In genomic region chr4:158817562-158818370, GRCh38 we compare ENCODE assay signal across 10 cellular contexts. TPM values are rescaled to one million over a fixed set of nuclear protein-coding genes. Genes with fewer than 3 reads are reported as not detected.
DNase-seq lines count a peak whose midpoint lies in the region; ATAC-seq, FAIRE-seq and TF ChIP-seq lines count a peak whose summit lies in the region.
"Had no signal": no experiment of that assay in that cellular context is flagged by ENCODE, and none has a peak within 500 bp of the region (broad histone marks: within the 10 kb centered on the region; RNA-seq: fewer than 3 reads in every experiment).

No MANE protein-coding gene starts in this region.

- H3K4me1 ChIP-seq in colonic mucosa (peaks cover 13% of the 10 kb centered on the region), transverse colon (peaks cover 33 to 85% (median 53%) of the 10 kb centered on the region in 4 donors)

- ATAC-seq in HG03520 (IDR thresholded peaks at IDR 0.05; ENCODE audit: unreplicated experiment): peak; percentile 68

- H3K36me3 ChIP-seq in colonic mucosa (no peaks in the 10 kb centered on the region), transverse colon (no peaks in the 10 kb centered on the region)

- H3K9me3 Mint-ChIP-seq in activated naive CD4-positive, alpha-beta T cell treated with anti-CD3 and anti-CD28 coated beads, Interleukin-2, amount 50 U/mL, for 24 hours: no peaks in the 10 kb centered on the region
- H3K9me3 Mint-ChIP-seq: stimulated activated naive CD8-positive, alpha-beta T cell treated with anti-CD3 and anti-CD28 coated beads, Interleukin-15, Interleukin-2, amounts not matched to agents 100 ng/mL and 50 ng/mL, for 24 hours had no signal

- H3K4me3 ChIP-seq in colonic mucosa: no peak overlapping the region
- H3K4me3 ChIP-seq in transverse colon: no peak overlapping the region

- no peaks in the 10 kb centered on the region for H3K27me3 Mint-ChIP-seq in activated naive CD4-positive, alpha-beta T cell treated with anti-CD3 and anti-CD28 coated beads, Interleukin-2, amount 50 U/mL, for 24 hours

- no peak for TF ChIP-seq CTCF in colonic mucosa (IDR thresholded peaks at IDR 0.05)
- no peak for TF ChIP-seq CTCF in transverse colon (IDR thresholded peaks at IDR 0.05)

- H3K27ac ChIP-seq in colonic mucosa (peak overlapping the region; percentile 78), transverse colon (peak overlapping the region; percentile 54 to 72 (median 70))

- in situ Hi-C loops in transverse colon (cut with MboI; ENCODE audit: low pct_ligation_motif_present in 1 of 4, low pct_unique_long_range_greater_than_20kb in 1 of 4, low sequenced_read_pairs in 3 of 4): no loop called here

- TF ChIP-seq POLR2A in transverse colon (IDR thresholded peaks at IDR 0.05): no peak

- 55 to 79% methylated on average over 5 to 10 of the region's 10 CpGs for WGBS in transverse colon (ENCODE audit: low coverage in 1 of 2), 2 donors

- TF ChIP-seq EP300 in transverse colon (IDR thresholded peaks at IDR 0.05; ENCODE audit: low read depth): no peak

- H3K4me1 Mint-ChIP-seq in activated naive CD4-positive, alpha-beta T cell treated with anti-CD3 and anti-CD28 coated beads, Interleukin-2, amount 50 U/mL, for 24 hours: peaks cover 35% of the 10 kb centered on the region
- H3K4me1 Mint-ChIP-seq: B cell had no signal

- intact Hi-C loops in colonic mucosa (cut with DNase I) (no loop called here), transverse colon (cut with DNase I; ENCODE audit: low total_unique reads) (no loop called here)

- H3K36me3 Mint-ChIP-seq in activated naive CD4-positive, alpha-beta T cell treated with anti-CD3 and anti-CD28 coated beads, Interleukin-2, amount 50 U/mL, for 24 hours: no peaks in the 10 kb centered on the region

- no peak overlapping the region for H3K4me3 Mint-ChIP-seq in activated naive CD4-positive, alpha-beta T cell treated with anti-CD3 and anti-CD28 coated beads, Interleukin-2, amount 50 U/mL, for 24 hours
- H3K4me3 Mint-ChIP-seq: B cell; stimulated activated naive CD8-positive, alpha-beta T cell treated with anti-CD3 and anti-CD28 coated beads, Interleukin-15, Interleukin-2, amounts not matched to agents 100 ng/mL and 50 ng/mL, for 24 hours had no signal

- H3K27ac Mint-ChIP-seq in activated naive CD4-positive, alpha-beta T cell treated with anti-CD3 and anti-CD28 coated beads, Interleukin-2, amount 50 U/mL, for 24 hours: peak overlapping the region; percentile 55
- H3K27ac Mint-ChIP-seq: B cell had no signal

- peak overlapping the region in 1 of 2 donors; percentile 64 for H3K9ac ChIP-seq in colonic mucosa (ENCODE audit: low read depth in 2 of 2, low read length in 2 of 2)

- H3K27me3 ChIP-seq in colonic mucosa: no peaks in the 10 kb centered on the region
- no peaks in the 10 kb centered on the region for H3K27me3 ChIP-seq in transverse colon

- H3K9me3 ChIP-seq in colonic mucosa: no peaks in the 10 kb centered on the region
- no peaks in the 10 kb centered on the region for H3K9me3 ChIP-seq in transverse colon

- no peak for DNase-seq in activated naive CD4-positive, alpha-beta T cell (lab: John Stamatoyannopoulos, UW)
- DNase-seq in colonic mucosa (no peak), transverse colon (no peak), AG08395 (ENCODE audit: low spot score) (no peak), urothelium cell line (ENCODE audit: low spot score) (no peak), nucleus accumbens (lab: John Stamatoyannopoulos, UW) (no peak)

- FAIRE-seq in urothelium cell line (lab: Jason Lieb, UNC): no peak

RNA-seq across cellular contexts. Expression of gene FNIP2, which starts 48.9 kb away (rescaled TPM):
- total RNA-seq in colonic mucosa: 10 to 100 TPM; 56.2 to 89.6 TPM
- total RNA-seq in transverse colon: 100 to 1,000 TPM in 1 of 4 donors, 10 to 100 TPM in 3; 47.2 to 105 (median 64.0) TPM
